ENCODE assay signal across 13 cellular contexts in genomic region chr12:110135012-110135411, GRCh38. TPM values are rescaled to one million over a fixed set of nuclear protein-coding genes. Genes with fewer than 3 reads are reported as not detected.
A peak's percentile ranks its signal among the peaks of the same experiment; 100 is the strongest.
DNase-seq lines count a peak whose midpoint lies in the region; TF ChIP-seq lines count a peak whose summit lies in the region.
"Had no signal": no experiment of that assay in that cellular context is flagged by ENCODE, and none has a peak within 500 bp of the region (broad histone marks: within the 10 kb centered on the region; RNA-seq: fewer than 3 reads in every experiment).

No MANE protein-coding gene starts in this region.

- no peak overlapping the region for H3K4me3 Mint-ChIP-seq in MCF 10A (ENCODE audit: unreplicated experiment)

- H3K36me3 ChIP-seq in DOHH2 (ENCODE audit: control insufficient read depth, low read length) = peaks cover 5% of the 10 kb centered on the region

- no peaks in the 10 kb centered on the region for H3K9me3 ChIP-seq in DOHH2 (ENCODE audit: control insufficient read depth, insufficient read depth, low read length)
- H3K9me3 ChIP-seq: esophagus squamous epithelium, left ventricle myocardium inferior, psoas muscle, SJSA1 had no signal

- no peak overlapping the region for H3K27ac ChIP-seq in DOHH2 (ENCODE audit: low read depth, low read length)
- H3K27ac ChIP-seq: left ventricle myocardium inferior, psoas muscle, SJSA1 had no signal

- no peaks in the 10 kb centered on the region for H3K79me2 ChIP-seq in DOHH2 (ENCODE audit: control insufficient read depth, low read length)

- BruUV-seq in MCF 10A (replicated peaks; lab: Mats Ljungman, UMichigan) = no TSS peak

- POLR2A ChIA-PET in MCF 10A (lab: Yijun Ruan, JAX) = interaction anchor here (0.6 to 2.6 kb wide), 2 partner anchors 10 to 20 kb away, joined by 3 to 11 read pairs; partner anchors contain the start of gene IFT81

- H3K4me1 Mint-ChIP-seq in MCF 10A (ENCODE audit: insufficient read depth, unreplicated experiment) = no peaks in the 10 kb centered on the region

- H3K9me3 Mint-ChIP-seq in MCF 10A (ENCODE audit: unreplicated experiment) = no peaks in the 10 kb centered on the region

- no peaks in the 10 kb centered on the region for H3K27me3 Mint-ChIP-seq in MCF 10A (ENCODE audit: insufficient read depth, unreplicated experiment)

- TF ChIP-seq CTCF in DOHH2 (IDR thresholded peaks at IDR 0.05; ENCODE audit: low read depth, low read length, poor library complexity, severe bottlenecking) (no peak), cardiac fibroblast (IDR thresholded peaks at IDR 0.05; ENCODE audit: low read depth, low read length) (no peak), MCF 10A (IDR thresholded peaks at IDR 0.05; ENCODE audit: unreplicated experiment) (no peak)

- H3K4me3 ChIP-seq in DOHH2 (ENCODE audit: low read length) (no peak overlapping the region), cardiac fibroblast (replicated peaks in 1 of 2; ENCODE audit: low read depth in 2 of 2, low read length in 2 of 2) (no peak overlapping the region)
- H3K4me3 ChIP-seq: esophagus squamous epithelium, left ventricle myocardium inferior, psoas muscle, SJSA1 had no signal

- no peaks in the 10 kb centered on the region for H4K20me1 ChIP-seq in DOHH2 (ENCODE audit: control insufficient read depth, insufficient read depth, low read depth, low read length)

- intact Hi-C loops in MCF 10A (cut with micrococcal nuclease) = no loop called here

- no peak overlapping the region for H3K27ac Mint-ChIP-seq in MCF 10A (ENCODE audit: low read depth, unreplicated experiment)

- peaks cover 12% of the 10 kb centered on the region for H3K4me1 ChIP-seq in DOHH2 (ENCODE audit: control insufficient read depth, low read length)
- H3K4me1 ChIP-seq: psoas muscle, SJSA1 had no signal

- peaks cover 6% of the 10 kb centered on the region for H3F3A ChIP-seq in DOHH2 (ENCODE audit: control insufficient read depth, insufficient read depth)

- DNase-seq in MV-4-11 (lab: John Stamatoyannopoulos, UW) (peak; percentile 33), cardiac fibroblast (ENCODE audit: low read depth in 2 of 2) (peak; percentile 39 to 81), putamen (ENCODE audit: low spot score) (peak; percentile 65), MCF 10A (ENCODE audit: unreplicated experiment) (no peak), NCI-H1930 (lab: John Stamatoyannopoulos, UW) (no peak)
- no peak for DNase-seq in stimulated activated CD4-positive, alpha-beta T cell treated with anti-CD3 and anti-CD28 coated beads, Interleukin-4, amount 100 ng/mL, for 1 hour
- DNase-seq: activated CD4-positive, alpha-beta T cell treated with anti-CD3 and anti-CD28 coated beads, Interleukin-2, amount 50 U/mL, for 48 hours; esophagus squamous epithelium; left ventricle myocardium inferior; NCI-H2107; psoas muscle had no signal

- H3K27me3 ChIP-seq in DOHH2 (ENCODE audit: control insufficient read depth, low read length) = no peaks in the 10 kb centered on the region
- H3K27me3 ChIP-seq: esophagus squamous epithelium, SJSA1 had no signal

- CTCF ChIA-PET in MCF 10A (lab: Yijun Ruan, JAX) = interaction anchor here (0.6 to 1.3 kb wide), 3 partner anchors 9 to 135 kb away, joined by 3 to 4 read pairs (median 4); no protein-coding TSS in a partner anchor

- peaks cover 85% of the 10 kb centered on the region for H3K36me3 Mint-ChIP-seq in MCF 10A (ENCODE audit: insufficient read depth, unreplicated experiment)

- H3K9me2 ChIP-seq in DOHH2 (replicated peaks; ENCODE audit: control insufficient read depth, low read length) = no peaks in the 10 kb centered on the region

- H3K4me2 ChIP-seq in DOHH2 (ENCODE audit: low read length) = peak overlapping the region; percentile 6; the same call in 1 of the 2 replicates

RNA-seq across cellular contexts. Expression of gene IFT81, which starts 10.9 kb away (rescaled TPM):
- 8.5 and 8.7 TPM in 2 replicates for total RNA-seq in MCF 10A (2022)

Comparison
In these comparisons a context has a peak if more than half of its experiments do, and no peak if none do; other contexts are left out.
1. DNase-seq: peak in MV-4-11 (single experiment), cardiac fibroblast (2 of 2) and putamen (single experiment); none in stimulated activated CD4-positive, alpha-beta T cell treated with anti-CD3 and anti-CD28 coated beads, Interleukin-4, amount 100 ng/mL, for 1 hour (single experiment), MCF 10A (single experiment) and NCI-H1930 (0 of 2).